17 cellular contexts compared by ENCODE assay signal in the genomic region with DNA sequence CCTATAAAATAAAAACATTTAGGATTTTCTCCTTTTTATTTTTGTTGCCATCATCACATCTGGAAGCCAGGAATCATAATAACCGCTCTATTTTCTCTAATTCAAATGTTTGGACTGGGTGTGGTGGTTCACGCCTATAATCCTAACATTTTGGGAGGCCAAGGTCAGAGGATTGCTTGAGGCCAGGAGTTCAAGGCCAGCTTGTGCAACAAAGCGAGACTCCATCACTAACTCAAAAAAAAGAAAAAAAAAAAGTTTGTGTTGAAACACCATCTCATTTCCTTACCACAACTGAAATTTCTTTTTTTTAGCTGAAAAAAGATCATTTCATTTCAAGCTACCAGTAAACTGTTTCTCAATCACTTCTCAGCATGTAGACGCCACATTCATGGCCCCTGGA.
"Had no signal": no experiment of that assay in that cellular context is flagged by ENCODE, and none has a peak within 500 bp of the region (broad histone marks: within the 10 kb centered on the region; RNA-seq: fewer than 3 reads in every experiment).

No MANE protein-coding gene starts in this region.

- H3K27me3 ChIP-seq: esophagus squamous epithelium, gastroesophageal sphincter, spleen, tibial artery, upper lobe of left lung, uterus had no signal

- H3K4me1 ChIP-seq: esophagus squamous epithelium, gastroesophageal sphincter, parathyroid adenoma, psoas muscle, tibial artery, upper lobe of left lung, uterus had no signal

- H3K9ac ChIP-seq: parathyroid adenoma had no signal

- H3K9me3 ChIP-seq: esophagus squamous epithelium, gastroesophageal sphincter, psoas muscle, spleen, tibial artery, upper lobe of left lung, uterus had no signal

- DNase-seq: dermis blood vessel endothelial cell; esophagus squamous epithelium; foreskin fibroblast; kidney; naive thymus-derived CD4-positive, alpha-beta T cell; nephron progenitor cell; psoas muscle; retina; spleen; stimulated activated CD4-positive, alpha-beta T cell treated with anti-CD3 and anti-CD28 coated beads, Interleukin-15, amount 100 ng/mL, for 24 hours; stimulated activated CD4-positive, alpha-beta T cell treated with anti-CD3 and anti-CD28 coated beads, Interleukin-1b, Interleukin-23, amount 100 ng/mL, for 48 hours; stimulated activated CD4-positive, alpha-beta T cell treated with anti-CD3 and anti-CD28 coated beads, Interleukin-4, amount 100 ng/mL, for 24 hours; tibial artery; upper lobe of left lung; uterus had no signal

- H3K27ac ChIP-seq: esophagus squamous epithelium, gastroesophageal sphincter, parathyroid adenoma, psoas muscle, tibial artery, upper lobe of left lung, uterus had no signal

- H3K36me3 ChIP-seq: esophagus squamous epithelium, gastroesophageal sphincter, spleen, tibial artery, upper lobe of left lung, uterus had no signal

- H3K4me3 ChIP-seq: esophagus squamous epithelium, gastroesophageal sphincter, psoas muscle, spleen, tibial artery, upper lobe of left lung, uterus had no signal

- H2AFZ ChIP-seq: parathyroid adenoma had no signal
